8 cellular contexts compared by ENCODE assay signal in the genomic region with DNA sequence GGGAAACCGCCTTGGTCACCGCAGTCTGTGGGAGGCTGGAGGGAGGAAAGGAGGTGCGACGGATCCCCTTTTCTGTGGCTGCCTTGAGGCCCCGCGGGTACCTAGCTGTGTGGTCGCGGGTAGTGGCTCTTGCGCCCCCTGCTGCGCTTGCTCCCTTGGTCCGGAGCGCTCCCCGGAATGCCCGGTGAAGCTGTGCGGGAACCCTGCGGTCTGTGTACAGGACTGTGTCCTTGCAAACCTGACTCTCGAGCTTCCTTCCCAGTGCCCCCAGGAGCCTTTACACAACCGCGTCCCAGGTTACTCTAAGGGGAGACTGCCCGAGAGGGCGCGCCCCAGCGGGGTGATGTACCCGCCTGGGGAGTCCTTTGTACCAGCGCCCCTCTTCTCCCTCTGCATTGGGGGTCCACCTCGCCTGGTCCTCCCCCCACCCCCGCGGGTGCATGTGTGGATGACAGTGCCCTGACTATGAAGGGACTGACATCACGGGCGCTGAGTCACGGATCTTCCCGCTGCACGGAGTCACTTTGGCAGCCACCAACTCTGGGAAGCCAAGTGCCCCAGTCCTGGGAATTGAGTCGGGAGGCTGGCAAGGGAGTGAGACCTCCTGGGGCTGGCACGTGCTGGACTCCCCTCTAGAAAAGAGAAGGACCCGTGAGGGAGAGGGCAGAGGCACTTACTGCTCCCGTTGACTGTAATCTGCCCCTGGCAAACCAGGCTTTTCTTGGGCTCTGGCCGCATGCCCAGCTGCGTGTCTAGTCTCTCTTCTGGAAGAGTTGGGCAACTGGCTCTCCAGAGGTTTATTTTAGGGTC. TPM values are rescaled to one million over a fixed set of nuclear protein-coding genes. Genes with fewer than 3 reads are reported as not detected.
A peak's percentile ranks its signal among the peaks of the same experiment; 100 is the strongest.
DNase-seq lines count a peak whose midpoint lies in the region; ATAC-seq, FAIRE-seq and TF ChIP-seq lines count a peak whose summit lies in the region.

No MANE protein-coding gene starts in this region.

- peak overlapping the region; percentile 94 for H3K4me3 ChIP-seq in ACC112 (ENCODE audit: low read depth, low read length)

- peak overlapping the region; percentile 40 for H3K27ac Mint-ChIP-seq in memory B cell

- H3K4me1 Mint-ChIP-seq in memory B cell, result peaks cover 49% of the 10 kb centered on the region

- peaks cover 23% of the 10 kb centered on the region for H3K4me1 ChIP-seq in ACC112 (ENCODE audit: control insufficient read depth, insufficient read depth, low read length, unreplicated experiment)

- peak; percentile 11; the same call in 1 of the 2 replicates for TF ChIP-seq POLR2A in GM12892 (IDR thresholded peaks at IDR 0.05; ENCODE audit: low read depth, low read length)

- DNase-seq in GM12892 (ENCODE audit: insufficient read length), result no peak
- DNase-seq in LHCN-M2 (ENCODE audit: low read depth), result peak; percentile 66
- DNase-seq in activated CD4-positive, alpha-beta T cell treated with anti-CD3 and anti-CD28 coated beads for 4 hours, result peak; percentile 77 to 79
- peak; percentile 23 for DNase-seq in effector CD8-positive, alpha-beta T cell (lab: John Stamatoyannopoulos, UW)
- peak in 1 of 2 donors; percentile 52 for DNase-seq in memory B cell (ENCODE audit: low spot score in 2 of 2)
- peak; percentile 35 for DNase-seq in stimulated activated CD8-positive, alpha-beta memory T cell treated with anti-CD3 and anti-CD28 coated beads, Interleukin-4, amount 100 ng/mL, for 24 hours (ENCODE audit: low read depth)

- H3K9me3 Mint-ChIP-seq in memory B cell, result no peaks in the 10 kb centered on the region

- ATAC-seq in memory B cell (ENCODE audit: low read depth), result peak; percentile 12
- no peak for ATAC-seq in GM21360 (IDR thresholded peaks at IDR 0.05; ENCODE audit: unreplicated experiment)

- H3K27ac ChIP-seq in ACC112 (ENCODE audit: low read depth, low read length), result peak overlapping the region; percentile 92

- no peaks in the 10 kb centered on the region for H3K36me3 Mint-ChIP-seq in memory B cell

- H2AFZ ChIP-seq in ACC112 (ENCODE audit: low read length, unreplicated experiment), result peak overlapping the region; percentile 1

- H3K79me2 ChIP-seq in ACC112 (ENCODE audit: control insufficient read depth, insufficient read depth, low read length, unreplicated experiment), result peaks cover 31% of the 10 kb centered on the region

- H3K4me3 Mint-ChIP-seq in memory B cell, result peak overlapping the region; percentile 82

- H3K36me3 ChIP-seq in ACC112 (ENCODE audit: insufficient read depth, low read length), result no peaks in the 10 kb centered on the region

- no peaks in the 10 kb centered on the region for H3K27me3 Mint-ChIP-seq in memory B cell

- no peaks in the 10 kb centered on the region for H3K27me3 ChIP-seq in ACC112 (ENCODE audit: insufficient read depth, low read length)

- no peak for FAIRE-seq in GM12892 (lab: Jason Lieb, UNC)

RNA-seq across cellular contexts. Expression of gene IL6R, which starts 0.8 kb away (rescaled TPM):
- 7.4 TPM for polyA plus RNA-seq in GM12892 (2012; ENCODE audit: missing spikeins)
- total RNA-seq in LHCN-M2 (2014; rRNA removed), result 0.19 and 0.40 TPM in 2 replicates
- polyA plus RNA-seq in LHCN-M2 (2012), result 0.34 TPM
